In the genomic region with DNA sequence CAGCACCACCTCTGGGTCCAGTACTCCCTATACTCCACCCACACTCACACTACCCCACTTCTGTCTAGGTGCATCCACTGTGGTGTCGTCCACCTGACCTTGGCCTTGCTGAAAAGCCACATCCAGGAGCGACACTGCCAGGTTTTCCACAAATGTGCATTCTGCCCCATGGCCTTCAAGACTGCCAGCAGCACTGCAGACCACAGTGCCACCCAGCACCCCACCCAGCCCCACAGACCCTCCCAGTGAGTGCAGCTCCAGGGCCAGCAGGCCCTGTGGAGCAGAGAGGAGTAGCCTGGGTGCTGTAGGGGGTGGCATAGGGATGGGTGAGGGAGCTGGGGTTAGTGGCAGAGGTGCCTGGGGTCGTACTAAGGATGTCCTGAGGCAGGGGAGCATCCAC, we compare ENCODE assay signal across 15 cellular contexts.
"Had no signal": no experiment of that assay in that cellular context is flagged by ENCODE, and none has a peak within 500 bp of the region (broad histone marks: within the 10 kb centered on the region; RNA-seq: fewer than 3 reads in every experiment).

No MANE protein-coding gene starts in this region.

- H3K27me3 Mint-ChIP-seq: activated CD4-positive, alpha-beta T cell treated with anti-CD3 and anti-CD28 coated beads, Interleukin-2, amount 10 ng/mL, durations not matched to agents 24 days and 14 days; activated CD8-positive, alpha-beta T cell treated with anti-CD3 and anti-CD28 coated beads for 36 hours; natural killer cell treated with Interleukin-12 subunit alpha and Interleukin-12 subunit beta and Interleukin-15 and Interleukin-18, amount 100 ng/mL, for 72 hours; stimulated activated naive CD8-positive, alpha-beta T cell treated with anti-CD3 and anti-CD28 coated beads, Interleukin-15, amount 100 ng/mL, for 72 hours had no signal

- H3K27ac ChIP-seq: ascending aorta, lower lobe of right lung, suprapubic skin, transverse colon had no signal

- H3K9me3 Mint-ChIP-seq: activated CD4-positive, alpha-beta T cell treated with anti-CD3 and anti-CD28 coated beads, Interleukin-2, amount 10 ng/mL, durations not matched to agents 24 days and 14 days; activated CD8-positive, alpha-beta T cell treated with anti-CD3 and anti-CD28 coated beads for 36 hours; activated T-cell treated with anti-CD3 and anti-CD28 coated beads, Interleukin-2, amount 50 U/mL, for 4 hours; natural killer cell treated with Interleukin-12 subunit alpha and Interleukin-12 subunit beta and Interleukin-15 and Interleukin-18, amount 100 ng/mL, for 72 hours; stimulated activated naive CD8-positive, alpha-beta T cell treated with anti-CD3 and anti-CD28 coated beads, Interleukin-15, amount 100 ng/mL, for 72 hours had no signal

- H3K27me3 ChIP-seq: ascending aorta, suprapubic skin, transverse colon had no signal

- H3K4me3 Mint-ChIP-seq: activated CD4-positive, alpha-beta T cell treated with anti-CD3 and anti-CD28 coated beads, Interleukin-2, amount 10 ng/mL, durations not matched to agents 24 days and 14 days; activated CD8-positive, alpha-beta T cell treated with anti-CD3 and anti-CD28 coated beads for 36 hours; activated T-cell treated with anti-CD3 and anti-CD28 coated beads, Interleukin-2, amount 50 U/mL, for 4 hours; natural killer cell treated with Interleukin-12 subunit alpha and Interleukin-12 subunit beta and Interleukin-15 and Interleukin-18, amount 100 ng/mL, for 72 hours; stimulated activated naive CD8-positive, alpha-beta T cell treated with anti-CD3 and anti-CD28 coated beads, Interleukin-15, amount 100 ng/mL, for 72 hours had no signal

- DNase-seq: activated CD4-positive, alpha-beta T cell treated with anti-CD3 and anti-CD28 coated beads, Interleukin-2, amount 10 ng/mL, durations not matched to agents 24 days and 14 days; activated CD8-positive, alpha-beta T cell treated with anti-CD3 and anti-CD28 coated beads for 36 hours; activated effector memory CD4-positive, alpha-beta T cell treated with Interleukin-2 at 50 U/mL for 16 hours; activated naive CD4-positive, alpha-beta T cell treated with anti-CD3 and anti-CD28 coated beads, Interleukin-2, amount 50 U/mL, for 16 hours; activated T-cell treated with anti-CD3 and anti-CD28 coated beads, Interleukin-2, amount 50 U/mL, for 4 hours; dermis blood vessel endothelial cell; effector memory CD4-positive, alpha-beta T cell; lower lobe of right lung; posterior cingulate gyrus; SK-N-SH; stimulated activated naive CD8-positive, alpha-beta T cell treated with anti-CD3 and anti-CD28 coated beads, Interleukin-15, amount 100 ng/mL, for 72 hours; transverse colon had no signal

- H3K4me2 ChIP-seq: SK-N-SH had no signal

- H3K4me1 ChIP-seq: ascending aorta, lower lobe of right lung, suprapubic skin, transverse colon had no signal

- H3K4me3 ChIP-seq: ascending aorta, lower lobe of right lung, suprapubic skin, transverse colon had no signal

- H3K27ac Mint-ChIP-seq: activated CD4-positive, alpha-beta T cell treated with anti-CD3 and anti-CD28 coated beads, Interleukin-2, amount 10 ng/mL, durations not matched to agents 24 days and 14 days; activated CD8-positive, alpha-beta T cell treated with anti-CD3 and anti-CD28 coated beads for 36 hours had no signal

- ATAC-seq: activated CD8-positive, alpha-beta T cell treated with anti-CD3 and anti-CD28 coated beads for 36 hours; activated T-cell treated with anti-CD3 and anti-CD28 coated beads, Interleukin-2, amount 50 U/mL, for 4 hours; lower lobe of right lung; stimulated activated naive CD8-positive, alpha-beta T cell treated with anti-CD3 and anti-CD28 coated beads, Interleukin-15, amount 100 ng/mL, for 72 hours had no signal

- H3K9me3 ChIP-seq: ascending aorta, lower lobe of right lung, SK-N-SH, suprapubic skin, transverse colon had no signal

- H3K4me1 Mint-ChIP-seq: activated CD4-positive, alpha-beta T cell treated with anti-CD3 and anti-CD28 coated beads, Interleukin-2, amount 10 ng/mL, durations not matched to agents 24 days and 14 days; stimulated activated naive CD8-positive, alpha-beta T cell treated with anti-CD3 and anti-CD28 coated beads, Interleukin-15, amount 100 ng/mL, for 72 hours had no signal
